13 cellular contexts compared by ENCODE assay signal in genomic region chr7:116780966-116781365, GRCh38.
DNase-seq lines count a peak whose midpoint lies in the region; ATAC-seq and TF ChIP-seq lines count a peak whose summit lies in the region.
"Had no signal": no experiment of that assay in that cellular context is flagged by ENCODE, and none has a peak within 500 bp of the region (broad histone marks: within the 10 kb centered on the region; RNA-seq: fewer than 3 reads in every experiment).

No MANE protein-coding gene starts in this region.

- H3K27ac Mint-ChIP-seq in WTC11 (peak overlapping the region; percentile 43), CD14-positive monocyte (no peak overlapping the region)
- H3K27ac Mint-ChIP-seq in stimulated activated effector memory CD8-positive, alpha-beta T cell treated with anti-CD3 and anti-CD28 coated beads, Interleukin-12 subunit alpha, Interleukin-12 subunit beta, amount 100 ng/mL, for 72 hours: no peak overlapping the region
- H3K27ac Mint-ChIP-seq in activated naive CD4-positive, alpha-beta T cell treated with anti-CD3 and anti-CD28 coated beads, Interleukin-2, amount 10 ng/mL, durations not matched to agents 7 days and 5 days: no peak overlapping the region
- H3K27ac Mint-ChIP-seq: activated B cell treated with CpG ODN at 0.5 μM for 24 hours had no signal

- TF ChIP-seq CTCF in WTC11 (IDR thresholded peaks at IDR 0.05) (no peak), CD14-positive monocyte (IDR thresholded peaks at IDR 0.05) (no peak)

- H3K4me1 Mint-ChIP-seq in WTC11 (peaks cover 40% of the 10 kb centered on the region), CD14-positive monocyte (peaks cover 2% of the 10 kb centered on the region)
- H3K4me1 Mint-ChIP-seq in stimulated activated effector memory CD8-positive, alpha-beta T cell treated with anti-CD3 and anti-CD28 coated beads, Interleukin-12 subunit alpha, Interleukin-12 subunit beta, amount 100 ng/mL, for 72 hours: no peaks in the 10 kb centered on the region
- H3K4me1 Mint-ChIP-seq in activated naive CD4-positive, alpha-beta T cell treated with anti-CD3 and anti-CD28 coated beads, Interleukin-2, amount 10 ng/mL, durations not matched to agents 7 days and 5 days: no peaks in the 10 kb centered on the region
- H3K4me1 Mint-ChIP-seq: activated B cell treated with CpG ODN at 0.5 μM for 24 hours had no signal

- POLR2A ChIA-PET in WTC11 (lab: Charles Lee): interaction anchor here (0.5 to 1.3 kb wide), 2 partner anchors 12 to 19 kb away, joined by 3 read pairs; no protein-coding TSS in a partner anchor

- no peak overlapping the region for H3K4me3 Mint-ChIP-seq in WTC11
- no peak overlapping the region for H3K4me3 Mint-ChIP-seq in stimulated activated effector memory CD8-positive, alpha-beta T cell treated with anti-CD3 and anti-CD28 coated beads, Interleukin-12 subunit alpha, Interleukin-12 subunit beta, amount 100 ng/mL, for 72 hours
- no peak overlapping the region for H3K4me3 Mint-ChIP-seq in activated naive CD4-positive, alpha-beta T cell treated with anti-CD3 and anti-CD28 coated beads, Interleukin-2, amount 10 ng/mL, durations not matched to agents 7 days and 5 days
- no peak overlapping the region for H3K4me3 Mint-ChIP-seq in CD14-positive monocyte
- H3K4me3 Mint-ChIP-seq: activated B cell treated with CpG ODN at 0.5 μM for 24 hours had no signal

- H3K27me3 Mint-ChIP-seq in WTC11 (ENCODE audit: low read depth) (peaks cover 12% of the 10 kb centered on the region; the same call in 1 of the 2 replicates), CD14-positive monocyte (ENCODE audit: low read depth in 3 of 3) (peaks cover 0 to 3% (median 1%) of the 10 kb centered on the region in 3 donors)
- H3K27me3 Mint-ChIP-seq in activated naive CD4-positive, alpha-beta T cell treated with anti-CD3 and anti-CD28 coated beads, Interleukin-2, amount 10 ng/mL, durations not matched to agents 7 days and 5 days: no peaks in the 10 kb centered on the region
- H3K27me3 Mint-ChIP-seq: activated B cell treated with CpG ODN at 0.5 μM for 24 hours had no signal

- DNase-seq in WTC11 (ENCODE audit: low spot score) (peak; percentile 13), left colon (peak; percentile 36 to 53), AG08396 (ENCODE audit: low spot score) (no peak), CD14-positive monocyte (ENCODE audit: low spot score) (no peak)
- DNase-seq in stimulated activated effector memory CD8-positive, alpha-beta T cell treated with anti-CD3 and anti-CD28 coated beads, Interleukin-12 subunit alpha, Interleukin-12 subunit beta, amount 100 ng/mL, for 72 hours (ENCODE audit: low spot score in 2 of 2): no peak
- no peak for DNase-seq in activated naive CD4-positive, alpha-beta T cell treated with anti-CD3 and anti-CD28 coated beads, Interleukin-2, amount 10 ng/mL, durations not matched to agents 7 days and 5 days
- DNase-seq: activated B cell treated with CpG ODN at 0.5 μM for 24 hours; cortex of kidney; NCI-H1048; NCI-H526 treated with DMSO at 0.1 percent for 48 hours; posterior cingulate gyrus; stimulated activated CD4-positive, alpha-beta T cell treated with anti-CD3 and anti-CD28 coated beads, Interleukin-4, amount 100 ng/mL, for 24 hours had no signal

- intact Hi-C loops in left colon (cut with DNase I, micrococcal nuclease) (no loop called here), CD14-positive monocyte (cut with micrococcal nuclease) (no loop called here)

- H3K36me3 Mint-ChIP-seq in WTC11 (0 out of 2 replicates have a peak, but pooled peaks cover 2% of the 10 kb centered on the region), CD14-positive monocyte (no peaks in the 10 kb centered on the region)
- no peaks in the 10 kb centered on the region for H3K36me3 Mint-ChIP-seq in stimulated activated effector memory CD8-positive, alpha-beta T cell treated with anti-CD3 and anti-CD28 coated beads, Interleukin-12 subunit alpha, Interleukin-12 subunit beta, amount 100 ng/mL, for 72 hours
- no peaks in the 10 kb centered on the region for H3K36me3 Mint-ChIP-seq in activated naive CD4-positive, alpha-beta T cell treated with anti-CD3 and anti-CD28 coated beads, Interleukin-2, amount 10 ng/mL, durations not matched to agents 7 days and 5 days

- CTCF ChIA-PET in WTC11 (lab: Charles Lee): no interaction called here
- CTCF ChIA-PET in activated naive CD4-positive, alpha-beta T cell treated with anti-CD3 and anti-CD28 coated beads, Interleukin-2, amount 10 ng/mL, durations not matched to agents 7 days and 5 days (lab: Charles Lee): no interaction called here

- H3K9me3 Mint-ChIP-seq in WTC11 (no peaks in the 10 kb centered on the region), CD14-positive monocyte (no peaks in the 10 kb centered on the region)
- H3K9me3 Mint-ChIP-seq in stimulated activated effector memory CD8-positive, alpha-beta T cell treated with anti-CD3 and anti-CD28 coated beads, Interleukin-12 subunit alpha, Interleukin-12 subunit beta, amount 100 ng/mL, for 72 hours: no peaks in the 10 kb centered on the region
- no peaks in the 10 kb centered on the region for H3K9me3 Mint-ChIP-seq in activated naive CD4-positive, alpha-beta T cell treated with anti-CD3 and anti-CD28 coated beads, Interleukin-2, amount 10 ng/mL, durations not matched to agents 7 days and 5 days
- H3K9me3 Mint-ChIP-seq: activated B cell treated with CpG ODN at 0.5 μM for 24 hours had no signal

- peak; percentile 8 for ATAC-seq in HG03354 (IDR thresholded peaks at IDR 0.05; ENCODE audit: poor library complexity, severe bottlenecking, unreplicated experiment)
- peak; percentile 83 for ATAC-seq in WTC11
- ATAC-seq in left colon: peak; percentile 63
- peak; percentile 9 for ATAC-seq in stimulated activated effector memory CD8-positive, alpha-beta T cell treated with anti-CD3 and anti-CD28 coated beads, Interleukin-12 subunit alpha, Interleukin-12 subunit beta, amount 100 ng/mL, for 72 hours

TF ChIP-seq in WTC11, 78 proteins besides CTCF, POLR2A, EP300 and RAD21:
- TF ChIP-seq PRRX2 (CRISPR knock-in tag; IDR thresholded peaks at IDR 0.05) (no peak), USF2 (CRISPR knock-in tag; IDR thresholded peaks at IDR 0.05) (peak; percentile 57)

Comparison
In these comparisons a context has a peak if more than half of its experiments do, and no peak if none do; other contexts are left out.
1. ATAC-seq: peak in every context shown above with its lines; median percentile 83 in WTC11; 63 in left colon; 9 in stimulated activated effector memory CD8-positive, alpha-beta T cell treated with anti-CD3 and anti-CD28 coated beads, Interleukin-12 subunit alpha, Interleukin-12 subunit beta, amount 100 ng/mL, for 72 hours; 8 in HG03354.
2. DNase-seq: peak in WTC11 (single experiment) and left colon (2 of 2); none in stimulated activated effector memory CD8-positive, alpha-beta T cell treated with anti-CD3 and anti-CD28 coated beads, Interleukin-12 subunit alpha, Interleukin-12 subunit beta, amount 100 ng/mL, for 72 hours (0 of 2), activated naive CD4-positive, alpha-beta T cell treated with anti-CD3 and anti-CD28 coated beads, Interleukin-2, amount 10 ng/mL, durations not matched to agents 7 days and 5 days (single experiment), AG08396 (single experiment) and CD14-positive monocyte (single experiment).